1 cellular context compared by ENCODE assay signal in genomic region chrX:24693453-24694202, GRCh38.
TF ChIP-seq lines count a peak whose summit lies in the region.

Gene POLA1 (plus strand): TSS chrX:24693918. CDS start chrX:24693962, 44 bp downstream.

TF ChIP-seq in HepG2, 621 proteins besides CTCF, POLR2A, EP300 and RAD21 (continued from another document and continues in another):
- TF ChIP-seq THAP9 (CRISPR knock-in tag; IDR thresholded peaks at IDR 0.05; ENCODE audit: borderline replicate concordance) (peak; percentile 58; the same call in 1 of the 2 replicates), ZNF768 (CRISPR knock-in tag; IDR thresholded peaks at IDR 0.05) (0 out of 2 replicates have a peak, but pooled peaks have one; percentile 11), ZNF180 (CRISPR knock-in tag; IDR thresholded peaks at IDR 0.05; ENCODE audit: borderline replicate concordance, low read depth) (no peak), MTA1 (CRISPR knock-in tag; IDR thresholded peaks at IDR 0.05; ENCODE audit: borderline replicate concordance) (no peak), ZNF775 (CRISPR knock-in tag; IDR thresholded peaks at IDR 0.05; ENCODE audit: borderline replicate concordance) (no peak), ZNF850 (CRISPR knock-in tag; conservative IDR thresholded peaks at IDR 0.05) (no peak), TBX2 (CRISPR knock-in tag; IDR thresholded peaks at IDR 0.05; ENCODE audit: borderline replicate concordance) (peak; percentile 84), ZNF784 (CRISPR knock-in tag; IDR thresholded peaks at IDR 0.05; ENCODE audit: borderline replicate concordance) (0 out of 2 replicates have a peak, but pooled peaks have one; percentile 46), ISX (CRISPR knock-in tag; conservative IDR thresholded peaks at IDR 0.05) (no peak), SOX5 (CRISPR knock-in tag; IDR thresholded peaks at IDR 0.05; ENCODE audit: borderline replicate concordance) (no peak; the same call in 1 of the 2 replicates), KMT2B (CRISPR knock-in tag; IDR thresholded peaks at IDR 0.05) (peak; percentile 79), NFATC3 (CRISPR knock-in tag; IDR thresholded peaks at IDR 0.05) (no peak), HOXA7 (CRISPR knock-in tag; IDR thresholded peaks at IDR 0.05) (no peak), ZNF740 (CRISPR knock-in tag; IDR thresholded peaks at IDR 0.05) (no peak), AKAP8 (CRISPR knock-in tag; IDR thresholded peaks at IDR 0.05) (no peak), ZNF703 (CRISPR knock-in tag; IDR thresholded peaks at IDR 0.05; ENCODE audit: borderline replicate concordance) (no peak; the same call in 1 of the 2 replicates), STAT6 (CRISPR knock-in tag; IDR thresholded peaks at IDR 0.05; ENCODE audit: borderline replicate concordance) (no peak), ZNF17 (CRISPR knock-in tag; IDR thresholded peaks at IDR 0.05) (no peak), ETS1 (CRISPR knock-in tag; IDR thresholded peaks at IDR 0.05) (no peak), NCOA2 (CRISPR knock-in tag; IDR thresholded peaks at IDR 0.05) (no peak), MYC (CRISPR knock-in tag; IDR thresholded peaks at IDR 0.05; ENCODE audit: borderline replicate concordance) (peak; percentile 74), NFIC (IDR thresholded peaks at IDR 0.05; ENCODE audit: low read length) (no peak), MNT (IDR thresholded peaks at IDR 0.05) (peak; percentile 38; the same call in 1 of the 2 replicates), FOXO4 (CRISPR knock-in tag; conservative IDR thresholded peaks at IDR 0.05) (no peak), FOXP4 (CRISPR knock-in tag; IDR thresholded peaks at IDR 0.05) (peak; percentile 58), KDM2A (CRISPR knock-in tag; IDR thresholded peaks at IDR 0.05; ENCODE audit: borderline replicate concordance, low read depth) (peak; percentile 53), ZNF543 (CRISPR knock-in tag; IDR thresholded peaks at IDR 0.05) (no peak), ZNF235 (CRISPR knock-in tag; IDR thresholded peaks at IDR 0.05; ENCODE audit: borderline replicate concordance) (no peak), PRDM4 (CRISPR knock-in tag; IDR thresholded peaks at IDR 0.05; ENCODE audit: borderline replicate concordance) (no peak), CEBPG (CRISPR knock-in tag; IDR thresholded peaks at IDR 0.05) (no peak), ZBTB49 (CRISPR knock-in tag; IDR thresholded peaks at IDR 0.05; ENCODE audit: borderline replicate concordance) (no peak), GTF2F1 (IDR thresholded peaks at IDR 0.05; ENCODE audit: low read length) (no peak), ZNF337 (CRISPR knock-in tag; IDR thresholded peaks at IDR 0.05; ENCODE audit: borderline replicate concordance, low read depth) (no peak), ZGPAT (CRISPR knock-in tag; IDR thresholded peaks at IDR 0.05) (peak; percentile 61; the same call in 1 of the 2 replicates), ADNP (CRISPR knock-in tag; IDR thresholded peaks at IDR 0.05) (no peak), IKZF1 (IDR thresholded peaks at IDR 0.05) (no peak), U2AF1 (optimal IDR thresholded peaks at IDR 0.05; ENCODE audit: low read depth, low read length) (no peak), PITX1 (CRISPR knock-in tag; IDR thresholded peaks at IDR 0.05) (no peak), STAG1 (CRISPR knock-in tag; IDR thresholded peaks at IDR 0.05) (no peak), MTF1 (CRISPR knock-in tag; IDR thresholded peaks at IDR 0.05) (no peak), ZNF619 (CRISPR knock-in tag; IDR thresholded peaks at IDR 0.05) (0 out of 2 replicates have a peak, but pooled peaks have one; percentile 24), HNRNPLL (IDR thresholded peaks at IDR 0.05; ENCODE audit: low read depth, low read length, poor library complexity, severe bottlenecking) (peak; percentile 54), ZMYM4 (CRISPR knock-in tag; IDR thresholded peaks at IDR 0.05) (peak; percentile 74)
